ENCODE assay signal across 17 cellular contexts in the genomic region with DNA sequence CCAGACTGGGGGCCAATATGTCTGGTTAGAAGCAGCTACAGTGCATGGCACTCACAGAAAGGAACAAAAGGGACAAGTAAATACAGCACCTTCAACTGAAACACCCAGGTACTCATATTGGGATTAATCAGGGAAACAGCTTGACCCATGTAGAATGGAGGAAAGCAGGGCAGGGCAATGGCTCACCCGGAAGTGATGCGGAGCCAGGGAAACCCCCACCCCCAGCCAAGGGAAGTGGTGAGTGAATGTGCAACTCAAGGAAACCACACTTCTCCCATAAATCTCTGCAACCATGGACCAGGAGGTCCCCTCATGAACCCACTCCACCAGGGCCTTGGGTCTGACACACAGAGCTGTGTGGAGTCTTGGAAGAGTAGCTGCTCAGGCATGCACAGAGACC.
A peak's percentile ranks its signal among the peaks of the same experiment; 100 is the strongest.
DNase-seq lines count a peak whose midpoint lies in the region; ATAC-seq and TF ChIP-seq lines count a peak whose summit lies in the region.
"Had no signal": no experiment of that assay in that cellular context is flagged by ENCODE, and none has a peak within 500 bp of the region (broad histone marks: within the 10 kb centered on the region; RNA-seq: fewer than 3 reads in every experiment).

No MANE protein-coding gene starts in this region.

- peaks cover 2% of the 10 kb centered on the region for H3K4me1 Mint-ChIP-seq in activated CD8-positive, alpha-beta T cell treated with anti-CD3 and anti-CD28 coated beads for 36 hours (ENCODE audit: low read depth)
- H3K4me1 Mint-ChIP-seq: B cell, H9 had no signal

- peak; percentile 74 for ATAC-seq in activated CD8-positive, alpha-beta T cell treated with anti-CD3 and anti-CD28 coated beads for 36 hours

- H3K9me3 Mint-ChIP-seq in activated CD8-positive, alpha-beta T cell treated with anti-CD3 and anti-CD28 coated beads for 36 hours: peaks cover 21% of the 10 kb centered on the region

- H3K36me3 Mint-ChIP-seq in activated CD8-positive, alpha-beta T cell treated with anti-CD3 and anti-CD28 coated beads for 36 hours (ENCODE audit: low read depth): peaks cover 1% of the 10 kb centered on the region

- POLR2A ChIA-PET in activated CD8-positive, alpha-beta T cell treated with anti-CD3 and anti-CD28 coated beads for 36 hours (lab: Charles Lee): no interaction called here

- DNase-seq in activated CD4-positive, alpha-beta T cell treated with anti-CD3 and anti-CD28 coated beads for 48 hours: peak; percentile 45
- no peak for DNase-seq in activated CD4-positive, alpha-beta T cell treated with anti-CD3 and anti-CD28 coated beads, Interleukin-2, amount 50 U/mL, for 1 hour
- DNase-seq in GM13976 (ENCODE audit: low spot score) (peak; percentile 30), iPS-NIHi7 (ENCODE audit: extremely low spot score) (no peak), HUDEP-2 (lab: John Stamatoyannopoulos, UW; ENCODE audit: unreplicated experiment in 76 of 76) (no peak), NCI-H1436 treated with DMSO at 0.1 percent for 48 hours (lab: John Stamatoyannopoulos, UW) (no peak)
- peak; percentile 65 for DNase-seq in activated CD8-positive, alpha-beta T cell treated with anti-CD3 and anti-CD28 coated beads for 36 hours
- DNase-seq in stimulated activated CD4-positive, alpha-beta T cell treated with anti-CD3 and anti-CD28 coated beads, Interleukin-4, amount 100 ng/mL, for 48 hours (ENCODE audit: low read depth in 2 of 2): peak; percentile 6 to 10
- DNase-seq: activated CD4-positive, CD25-positive, alpha-beta regulatory T cell; activated T-cell treated with anti-CD3 and anti-CD28 coated beads for 4 hours; H9; IMR-90; NCI-H1694 treated with DMSO at 0.1 percent for 48 hours; NCI-H748 treated with DMSO at 0.1 percent for 48 hours; nucleus accumbens; spleen had no signal

- intact Hi-C loops in activated CD8-positive, alpha-beta T cell treated with anti-CD3 and anti-CD28 coated beads for 36 hours (cut with micrococcal nuclease): no loop called here

- TF ChIP-seq CTCF in GM13976 (IDR thresholded peaks at IDR 0.05; ENCODE audit: borderline replicate concordance, control extremely low read depth, extremely low read depth, insufficient read depth, missing control alignments): no peak
- no peak for TF ChIP-seq CTCF in activated CD8-positive, alpha-beta T cell treated with anti-CD3 and anti-CD28 coated beads for 36 hours (IDR thresholded peaks at IDR 0.05)

- no peak overlapping the region for H3K4me3 Mint-ChIP-seq in activated CD8-positive, alpha-beta T cell treated with anti-CD3 and anti-CD28 coated beads for 36 hours
- H3K4me3 Mint-ChIP-seq: B cell, H9 had no signal

- CTCF ChIA-PET in activated CD8-positive, alpha-beta T cell treated with anti-CD3 and anti-CD28 coated beads for 36 hours (lab: Charles Lee): interaction anchor here (1.6 kb wide), 1 partner anchor 213 kb away, joined by 4 read pairs; no protein-coding TSS in a partner anchor

- no peak overlapping the region for H3K27ac Mint-ChIP-seq in activated CD8-positive, alpha-beta T cell treated with anti-CD3 and anti-CD28 coated beads for 36 hours
- H3K27ac Mint-ChIP-seq: B cell, H9 had no signal

- H3K27me3 Mint-ChIP-seq in activated CD8-positive, alpha-beta T cell treated with anti-CD3 and anti-CD28 coated beads for 36 hours: peaks cover 14% of the 10 kb centered on the region

- in situ Hi-C loops in GM13976 (cut with MboI; ENCODE audit: low sequenced_read_pairs, unreplicated experiment): no loop called here

Comparison
In these comparisons a context has a peak if more than half of its experiments do, and no peak if none do; other contexts are left out.
1. DNase-seq: peak in activated CD4-positive, alpha-beta T cell treated with anti-CD3 and anti-CD28 coated beads for 48 hours (single experiment), GM13976 (single experiment), activated CD8-positive, alpha-beta T cell treated with anti-CD3 and anti-CD28 coated beads for 36 hours (single experiment) and stimulated activated CD4-positive, alpha-beta T cell treated with anti-CD3 and anti-CD28 coated beads, Interleukin-4, amount 100 ng/mL, for 48 hours (2 of 2); none in activated CD4-positive, alpha-beta T cell treated with anti-CD3 and anti-CD28 coated beads, Interleukin-2, amount 50 U/mL, for 1 hour (single experiment), iPS-NIHi7 (single experiment), HUDEP-2 (0 of 76) and NCI-H1436 treated with DMSO at 0.1 percent for 48 hours (single experiment).